Comparison of ENCODE assay signal across 22 cellular contexts in the genomic region with DNA sequence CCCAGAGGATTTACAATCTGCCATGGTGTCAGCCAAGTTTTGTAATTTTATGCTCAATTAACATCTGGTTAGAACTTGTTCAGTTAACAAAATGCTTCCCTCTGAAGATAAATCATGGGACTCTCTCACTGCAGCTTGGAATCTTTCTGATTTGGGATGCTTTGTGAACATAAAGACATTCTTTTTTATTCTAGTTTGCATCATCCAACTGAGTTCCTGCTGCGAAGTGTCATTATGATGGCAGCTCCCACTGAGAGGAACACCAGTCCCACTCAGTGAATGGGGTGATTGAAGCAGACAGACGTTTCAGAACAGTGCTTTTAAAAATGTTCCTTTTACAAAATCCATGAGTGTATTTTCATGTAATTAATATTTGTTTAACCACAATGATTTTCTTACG.
"Had no signal": no experiment of that assay in that cellular context is flagged by ENCODE, and none has a peak within 500 bp of the region (broad histone marks: within the 10 kb centered on the region; RNA-seq: fewer than 3 reads in every experiment).

No MANE protein-coding gene starts in this region.

- H3K4me1 Mint-ChIP-seq: nephron progenitor cell; stimulated activated naive CD8-positive, alpha-beta T cell treated with anti-CD3 and anti-CD28 coated beads, Interleukin-15, amount 100 ng/mL, for 72 hours had no signal

- DNase-seq: colonic mucosa; dermis blood vessel endothelial cell; erythroblast; foreskin keratinocyte; heart left ventricle; hippocampal formation; left colon; mesendoderm; naive B cell; nephron progenitor cell; ovary; right lobe of liver; spleen; stimulated activated CD4-positive, alpha-beta T cell treated with anti-CD3 and anti-CD28 coated beads, Interleukin-15, amount 100 ng/mL, for 24 hours; stimulated activated CD4-positive, alpha-beta T cell treated with anti-CD3 and anti-CD28 coated beads, Interleukin-1b, Interleukin-23, amount 100 ng/mL, for 48 hours; stimulated activated CD4-positive, alpha-beta T cell treated with anti-CD3 and anti-CD28 coated beads, Interleukin-4, amount 100 ng/mL, for 4 hours; stimulated activated naive B cell treated with anti-CD40 and anti-IgM and Interleukin-4, amounts not matched to agents 10 μg/mL and 1 μg/mL and 100 μg/mL, for 72 hours; stimulated activated naive CD8-positive, alpha-beta T cell treated with anti-CD3 and anti-CD28 coated beads, Interleukin-15, amount 100 ng/mL, for 72 hours; testis; upper lobe of right lung had no signal

- H3K27me3 Mint-ChIP-seq: naive B cell; stimulated activated naive B cell treated with anti-CD40 and anti-IgM and Interleukin-4, amounts not matched to agents 10 μg/mL and 1 μg/mL and 100 μg/mL, for 72 hours; stimulated activated naive CD8-positive, alpha-beta T cell treated with anti-CD3 and anti-CD28 coated beads, Interleukin-15, amount 100 ng/mL, for 72 hours had no signal

- H3K36me3 ChIP-seq: colonic mucosa, heart left ventricle, ovary, right lobe of liver, spleen, tibial nerve, upper lobe of right lung, vagina had no signal

- H3K27ac ChIP-seq: colonic mucosa, foreskin keratinocyte, heart left ventricle, ovary, right lobe of liver, spleen, testis, tibial nerve, upper lobe of right lung, vagina had no signal

- H3K9me3 ChIP-seq: colonic mucosa, heart left ventricle, ovary, right lobe of liver, testis, tibial nerve, upper lobe of right lung, vagina had no signal

- H3K4me3 Mint-ChIP-seq: naive B cell; nephron progenitor cell; stimulated activated naive B cell treated with anti-CD40 and anti-IgM and Interleukin-4, amounts not matched to agents 10 μg/mL and 1 μg/mL and 100 μg/mL, for 72 hours; stimulated activated naive CD8-positive, alpha-beta T cell treated with anti-CD3 and anti-CD28 coated beads, Interleukin-15, amount 100 ng/mL, for 72 hours had no signal

- H3K9me3 Mint-ChIP-seq: nephron progenitor cell had no signal

- H3K27ac Mint-ChIP-seq: naive B cell; nephron progenitor cell; stimulated activated naive B cell treated with anti-CD40 and anti-IgM and Interleukin-4, amounts not matched to agents 10 μg/mL and 1 μg/mL and 100 μg/mL, for 72 hours; stimulated activated naive CD8-positive, alpha-beta T cell treated with anti-CD3 and anti-CD28 coated beads, Interleukin-15, amount 100 ng/mL, for 72 hours had no signal

- H3K4me3 ChIP-seq: colonic mucosa, heart left ventricle, ovary, right lobe of liver, spleen, testis, tibial nerve, upper lobe of right lung, vagina had no signal
